Comparison of ENCODE assay signal across 16 cellular contexts in genomic region chr9:127575875-127576778, GRCh38. TPM values are rescaled to one million over a fixed set of nuclear protein-coding genes. Genes with fewer than 3 reads are reported as not detected.
DNase-seq lines count a peak whose midpoint lies in the region; ATAC-seq and TF ChIP-seq lines count a peak whose summit lies in the region.
"Had no signal": no experiment of that assay in that cellular context is flagged by ENCODE, and none has a peak within 500 bp of the region (broad histone marks: within the 10 kb centered on the region; RNA-seq: fewer than 3 reads in every experiment).

No MANE protein-coding gene starts in this region.

- WGBS in aorta, 2 donors, result 94% methylated on average over 13 of the region's 13 CpGs

- H3K9me3 ChIP-seq in mucosa of descending colon (no peaks in the 10 kb centered on the region), aorta (ENCODE audit: control insufficient read depth, low read length) (no peaks in the 10 kb centered on the region)
- H3K9me3 ChIP-seq: left ventricle myocardium inferior had no signal

- DNase-seq in natural killer cell treated with Interleukin-12 subunit alpha and Interleukin-12 subunit beta and Interleukin-15 and Interleukin-18, amount 100 ng/mL, for 72 hours (ENCODE audit: low spot score), result no peak
- DNase-seq in natural killer cell (no peak), mucosa of descending colon (peak in 2 of 3 donors; percentile 66 to 71), DMS 273 treated with DMSO at 0.1 percent for 48 hours (lab: John Stamatoyannopoulos, UW) (no peak), aorta (no peak), GM20000 (ENCODE audit: low spot score) (no peak)
- DNase-seq in activated CD4-positive, alpha-beta T cell treated with anti-CD3 and anti-CD28 coated beads, Interleukin-2, amount 10 ng/mL, durations not matched to agents 7 days and 5 days, result no peak
- DNase-seq: activated CD4-positive, alpha-beta T cell treated with anti-CD3 and anti-CD28 coated beads, Interleukin-2, amount 50 U/mL, for 1 hour; activated effector memory CD4-positive, alpha-beta T cell treated with Interleukin-2 at 50 U/mL for 16 hours; dorsolateral prefrontal cortex; left ventricle myocardium inferior; NCI-H1694 treated with DMSO at 0.1 percent for 48 hours; NCI-H510A treated with DMSO at 0.1 percent for 48 hours had no signal

- H3K4me1 Mint-ChIP-seq in natural killer cell treated with Interleukin-12 subunit alpha and Interleukin-12 subunit beta and Interleukin-15 and Interleukin-18, amount 100 ng/mL, for 72 hours (ENCODE audit: low read depth in 2 of 2), result peaks cover 40 to 48% of the 10 kb centered on the region in 2 donors
- H3K4me1 Mint-ChIP-seq in natural killer cell, result peaks cover 12 to 20% of the 10 kb centered on the region in 2 donors
- peaks cover 61% of the 10 kb centered on the region for H3K4me1 Mint-ChIP-seq in activated CD4-positive, alpha-beta T cell treated with anti-CD3 and anti-CD28 coated beads, Interleukin-2, amount 10 ng/mL, durations not matched to agents 7 days and 5 days

- POLR2A ChIA-PET in activated CD4-positive, alpha-beta T cell treated with anti-CD3 and anti-CD28 coated beads, Interleukin-2, amount 10 ng/mL, durations not matched to agents 7 days and 5 days (lab: Charles Lee), result no interaction called here

- H3K36me3 ChIP-seq in mucosa of descending colon (ENCODE audit: low read depth) (no peaks in the 10 kb centered on the region), aorta (ENCODE audit: control insufficient read depth in 1 of 2, insufficient read depth in 2 of 2, low read length in 1 of 2) (no peaks in the 10 kb centered on the region)
- H3K36me3 ChIP-seq: left ventricle myocardium inferior had no signal

- ATAC-seq in natural killer cell treated with Interleukin-12 subunit alpha and Interleukin-12 subunit beta and Interleukin-15 and Interleukin-18, amount 100 ng/mL, for 72 hours, result no peak
- ATAC-seq in natural killer cell (no peak), mucosa of descending colon (peak; percentile 57), aorta (ENCODE audit: low FRiP score) (no peak)
- ATAC-seq: stimulated activated memory B cell treated with anti-CD40 and anti-IgM and Interleukin-4, amounts not matched to agents 10 μg/mL and 1 μg/mL and 100 μg/mL, for 72 hours had no signal

- H3K4me3 Mint-ChIP-seq in natural killer cell treated with Interleukin-12 subunit alpha and Interleukin-12 subunit beta and Interleukin-15 and Interleukin-18, amount 100 ng/mL, for 72 hours, result no peak overlapping the region
- no peak overlapping the region for H3K4me3 Mint-ChIP-seq in natural killer cell
- H3K4me3 Mint-ChIP-seq in activated CD4-positive, alpha-beta T cell treated with anti-CD3 and anti-CD28 coated beads, Interleukin-2, amount 10 ng/mL, durations not matched to agents 7 days and 5 days, result no peak overlapping the region
- H3K4me3 Mint-ChIP-seq: stimulated activated memory B cell treated with anti-CD40 and anti-IgM and Interleukin-4, amounts not matched to agents 10 μg/mL and 1 μg/mL and 100 μg/mL, for 72 hours; T-helper 2 cell treated with Interferon-gamma antibody and Interleukin-4, amounts not matched to agents 5 μg/mL and 100 μg/mL, for 36 hours had no signal

- TF ChIP-seq CTCF in natural killer cell (IDR thresholded peaks at IDR 0.05) (no peak), VCaP (conservative IDR thresholded peaks at IDR 0.05) (no peak), mucosa of descending colon (IDR thresholded peaks at IDR 0.05) (no peak), GM20000 (IDR thresholded peaks at IDR 0.05; ENCODE audit: extremely low read depth, missing control alignments) (no peak)

- H3K36me3 Mint-ChIP-seq in natural killer cell treated with Interleukin-12 subunit alpha and Interleukin-12 subunit beta and Interleukin-15 and Interleukin-18, amount 100 ng/mL, for 72 hours, result no peaks in the 10 kb centered on the region
- H3K36me3 Mint-ChIP-seq in natural killer cell, result no peaks in the 10 kb centered on the region
- H3K36me3 Mint-ChIP-seq in activated CD4-positive, alpha-beta T cell treated with anti-CD3 and anti-CD28 coated beads, Interleukin-2, amount 10 ng/mL, durations not matched to agents 7 days and 5 days (ENCODE audit: low read depth), result no peaks in the 10 kb centered on the region
- H3K36me3 Mint-ChIP-seq: stimulated activated memory B cell treated with anti-CD40 and anti-IgM and Interleukin-4, amounts not matched to agents 10 μg/mL and 1 μg/mL and 100 μg/mL, for 72 hours had no signal

- H3K27ac ChIP-seq in VCaP, result peak overlapping the region; percentile 100
- no peak overlapping the region for H3K27ac ChIP-seq in aorta (ENCODE audit: low read depth in 1 of 2, low read length in 2 of 2)
- H3K27ac ChIP-seq: left ventricle myocardium inferior had no signal

- peaks cover 57% of the 10 kb centered on the region for H3K4me1 ChIP-seq in mucosa of descending colon (ENCODE audit: low read depth)
- H3K4me1 ChIP-seq in aorta (ENCODE audit: control insufficient read depth in 1 of 2, insufficient read depth in 2 of 2, low read length in 2 of 2), result no peaks in the 10 kb centered on the region

- no peaks in the 10 kb centered on the region for H3K27me3 ChIP-seq in aorta (ENCODE audit: control insufficient read depth in 1 of 2, insufficient read depth in 2 of 2, low read length in 1 of 2)
- H3K27me3 ChIP-seq: dorsolateral prefrontal cortex had no signal

- CTCF ChIA-PET in activated CD4-positive, alpha-beta T cell treated with anti-CD3 and anti-CD28 coated beads, Interleukin-2, amount 10 ng/mL, durations not matched to agents 7 days and 5 days (lab: Charles Lee), result no interaction called here

- H3K9me3 Mint-ChIP-seq in natural killer cell treated with Interleukin-12 subunit alpha and Interleukin-12 subunit beta and Interleukin-15 and Interleukin-18, amount 100 ng/mL, for 72 hours, result no peaks in the 10 kb centered on the region
- no peaks in the 10 kb centered on the region for H3K9me3 Mint-ChIP-seq in natural killer cell
- H3K9me3 Mint-ChIP-seq in activated CD4-positive, alpha-beta T cell treated with anti-CD3 and anti-CD28 coated beads, Interleukin-2, amount 10 ng/mL, durations not matched to agents 7 days and 5 days, result no peaks in the 10 kb centered on the region
- H3K9me3 Mint-ChIP-seq: stimulated activated memory B cell treated with anti-CD40 and anti-IgM and Interleukin-4, amounts not matched to agents 10 μg/mL and 1 μg/mL and 100 μg/mL, for 72 hours; T-helper 2 cell treated with Interferon-gamma antibody and Interleukin-4, amounts not matched to agents 5 μg/mL and 100 μg/mL, for 36 hours had no signal

- intact Hi-C loops in natural killer cell (cut with micrococcal nuclease) (no loop called here), mucosa of descending colon (cut with DNase I, micrococcal nuclease) (no loop called here), aorta (cut with DNase I) (no loop called here)

- H3K4me3 ChIP-seq in mucosa of descending colon (no peak overlapping the region), aorta (ENCODE audit: low read length in 2 of 2) (no peak overlapping the region)
- H3K4me3 ChIP-seq: dorsolateral prefrontal cortex, left ventricle myocardium inferior had no signal

- H3K27me3 Mint-ChIP-seq in natural killer cell treated with Interleukin-12 subunit alpha and Interleukin-12 subunit beta and Interleukin-15 and Interleukin-18, amount 100 ng/mL, for 72 hours, result no peaks in the 10 kb centered on the region
- no peaks in the 10 kb centered on the region for H3K27me3 Mint-ChIP-seq in natural killer cell (ENCODE audit: low read depth in 2 of 2)
- no peaks in the 10 kb centered on the region for H3K27me3 Mint-ChIP-seq in activated CD4-positive, alpha-beta T cell treated with anti-CD3 and anti-CD28 coated beads, Interleukin-2, amount 10 ng/mL, durations not matched to agents 7 days and 5 days

- peak overlapping the region; percentile 39 to 85 for H3K27ac Mint-ChIP-seq in natural killer cell treated with Interleukin-12 subunit alpha and Interleukin-12 subunit beta and Interleukin-15 and Interleukin-18, amount 100 ng/mL, for 72 hours
- no peak overlapping the region for H3K27ac Mint-ChIP-seq in natural killer cell
- H3K27ac Mint-ChIP-seq in activated CD4-positive, alpha-beta T cell treated with anti-CD3 and anti-CD28 coated beads, Interleukin-2, amount 10 ng/mL, durations not matched to agents 7 days and 5 days, result no peak overlapping the region
- H3K27ac Mint-ChIP-seq: T-helper 2 cell treated with Interferon-gamma antibody and Interleukin-4, amounts not matched to agents 5 μg/mL and 100 μg/mL, for 36 hours had no signal

RNA-seq across cellular contexts. Expression of gene STXBP1, which starts 36.0 kb away (rescaled TPM):
- total RNA-seq in natural killer cell treated with Interleukin-12 subunit alpha and Interleukin-12 subunit beta and Interleukin-15 and Interleukin-18, amount 100 ng/mL, for 72 hours, result 1 to 10 TPM; 4.0 to 8.1 TPM
- total RNA-seq in natural killer cell, result 1 to 10 TPM in 2 of 3 donors, under 1 TPM in 1; 0.97 to 1.8 (median 1.6) TPM
- 10 to 100 TPM; 11.8 to 37.1 (median 17.1) TPM for total RNA-seq in mucosa of descending colon
- total RNA-seq in aorta, result 10 to 100 TPM; 50.0 to 69.0 TPM
- polyA plus RNA-seq in aorta, result 10 to 100 TPM in 1 of 2 donors, 1 to 10 TPM in 1; 6.6 to 20.7 TPM
- total RNA-seq in activated CD4-positive, alpha-beta T cell treated with anti-CD3 and anti-CD28 coated beads, Interleukin-2, amount 10 ng/mL, durations not matched to agents 7 days and 5 days, result 10 to 100 TPM; 12.1 to 17.7 TPM

Comparison
In these comparisons a context has a peak if more than half of its experiments do, and no peak if none do; other contexts are left out.
1. H3K27ac Mint-ChIP-seq: peak in natural killer cell treated with Interleukin-12 subunit alpha and Interleukin-12 subunit beta and Interleukin-15 and Interleukin-18, amount 100 ng/mL, for 72 hours (2 of 2); none in natural killer cell (0 of 2) and activated CD4-positive, alpha-beta T cell treated with anti-CD3 and anti-CD28 coated beads, Interleukin-2, amount 10 ng/mL, durations not matched to agents 7 days and 5 days (single experiment).
2. DNase-seq: peak in mucosa of descending colon (2 of 3); none in natural killer cell treated with Interleukin-12 subunit alpha and Interleukin-12 subunit beta and Interleukin-15 and Interleukin-18, amount 100 ng/mL, for 72 hours (single experiment), natural killer cell (single experiment), DMS 273 treated with DMSO at 0.1 percent for 48 hours (single experiment), aorta (0 of 2), GM20000 (single experiment) and activated CD4-positive, alpha-beta T cell treated with anti-CD3 and anti-CD28 coated beads, Interleukin-2, amount 10 ng/mL, durations not matched to agents 7 days and 5 days (single experiment).